11 cellular contexts compared by ENCODE assay signal in genomic region chr18:46899274-46899948, GRCh38. TPM values are rescaled to one million over a fixed set of nuclear protein-coding genes. Genes with fewer than 3 reads are reported as not detected.
A peak's percentile ranks its signal among the peaks of the same experiment; 100 is the strongest.
DNase-seq lines count a peak whose midpoint lies in the region; ATAC-seq and TF ChIP-seq lines count a peak whose summit lies in the region.
"Had no signal": no experiment of that assay in that cellular context is flagged by ENCODE, and none has a peak within 500 bp of the region (broad histone marks: within the 10 kb centered on the region; RNA-seq: fewer than 3 reads in every experiment).

No MANE protein-coding gene starts in this region.

- POLR2A ChIA-PET in HEK293T (lab: Yijun Ruan, JAX): interaction anchor here (1.6 kb wide), 1 partner anchor 18 kb away, joined by 6 read pairs; the partner anchor contains the start of genes KATNAL2 and PIAS2

- no peak for TF ChIP-seq EP300 in stomach (IDR thresholded peaks at IDR 0.05)

- CTCF ChIA-PET in HEK293T (lab: Yijun Ruan, JAX): no interaction called here

- no peak overlapping the region for H3K4me3 ChIP-seq in fibroblast of lung (replicated peaks in 1 of 4; ENCODE audit: control extremely low read depth in 1 of 4, insufficient read depth in 1 of 4, low read depth in 3 of 4, low read length in 4 of 4)
- H3K4me3 ChIP-seq in psoas muscle: no peak overlapping the region
- H3K4me3 ChIP-seq in stomach: no peak overlapping the region

- H3K27ac ChIP-seq in fibroblast of lung (ENCODE audit: insufficient read depth, low read length): no peak overlapping the region
- no peak overlapping the region for H3K27ac ChIP-seq in psoas muscle
- no peak overlapping the region for H3K27ac ChIP-seq in stomach

- no peaks in the 10 kb centered on the region for H4K20me1 ChIP-seq in fibroblast of lung (ENCODE audit: control insufficient read depth, extremely low read depth, insufficient read depth, low read length)

- peaks cover 2% of the 10 kb centered on the region for H3K79me2 ChIP-seq in fibroblast of lung (ENCODE audit: control insufficient read depth, insufficient read depth, low read length)

- no peak overlapping the region for H3K4me2 ChIP-seq in fibroblast of lung (ENCODE audit: extremely low read depth, insufficient read depth, low read length)

- in situ Hi-C loops in KBM-7 (cut with MboI; ENCODE audit: low pct_unique_long_range_greater_than_20kb, low sequenced_read_pairs): no loop called here

- no peak for TF ChIP-seq CTCF in fibroblast of lung (conservative IDR thresholded peaks at IDR 0.05 in 1 of 2, IDR thresholded peaks at IDR 0.05 in 1 of 2; ENCODE audit: low read depth in 1 of 2, low read length in 2 of 2)
- no peak for TF ChIP-seq CTCF in psoas muscle (IDR thresholded peaks at IDR 0.05)
- TF ChIP-seq CTCF in stomach (IDR thresholded peaks at IDR 0.05): no peak

- intact Hi-C loops in psoas muscle (cut with DNase I): no loop called here
- intact Hi-C loops in stomach (cut with DNase I; ENCODE audit: low total_unique reads): no loop called here

- no peak overlapping the region for H3K9ac ChIP-seq in fibroblast of lung (ENCODE audit: insufficient read depth, low read length)

- 52 to 75% (median 56%) methylated on average over 2 of the region's 2 CpGs for WGBS in psoas muscle, 3 donors
- WGBS in stomach, 5 donors: 53 to 65% (median 54%) methylated on average over 2 of the region's 2 CpGs

- H3K27me3 ChIP-seq in fibroblast of lung (ENCODE audit: control insufficient read depth, insufficient read depth, low read length) (no peaks in the 10 kb centered on the region), psoas muscle (ENCODE audit: insufficient read depth in 3 of 3, low read length in 2 of 3) (no peaks in the 10 kb centered on the region), stomach (no peaks in the 10 kb centered on the region)

- H3K36me3 ChIP-seq in fibroblast of lung (ENCODE audit: control insufficient read depth, insufficient read depth, low read length) (no peaks in the 10 kb centered on the region), psoas muscle (ENCODE audit: insufficient read depth in 1 of 2, low read depth in 1 of 2) (peaks cover 0 to 19% of the 10 kb centered on the region in 2 donors), stomach (peaks cover 0 to 7% (median 5%) of the 10 kb centered on the region in 4 donors)

- no peak for TF ChIP-seq POLR2A in stomach (IDR thresholded peaks at IDR 0.05)

- peak; percentile 13 to 19 for DNase-seq in fibroblast of lung (ENCODE audit: low read depth in 2 of 2)
- no peak for DNase-seq in psoas muscle
- DNase-seq in HEK293T (ENCODE audit: extremely low spot score): no peak
- DNase-seq in stomach: no peak
- DNase-seq in KBM-7: no peak
- DNase-seq: CD4-positive, CD25-positive, alpha-beta regulatory T cell; left ventricle myocardium superior; NCI-H526 treated with DMSO at 0.1 percent for 48 hours had no signal

- H2AFZ ChIP-seq in fibroblast of lung (ENCODE audit: low read length): no peak overlapping the region

- no peaks in the 10 kb centered on the region for H3K4me1 ChIP-seq in fibroblast of lung (ENCODE audit: control insufficient read depth, extremely low read depth, insufficient read depth, low read length)
- H3K4me1 ChIP-seq in psoas muscle: peaks cover 3% of the 10 kb centered on the region
- H3K4me1 ChIP-seq in stomach: peaks cover 0 to 10% (median 3%) of the 10 kb centered on the region in 4 donors

- peak; percentile 86 for ATAC-seq in GM18502 (IDR thresholded peaks at IDR 0.05; ENCODE audit: poor library complexity, unreplicated experiment)
- ATAC-seq in GM21526 (IDR thresholded peaks at IDR 0.05; ENCODE audit: low FRiP score, unreplicated experiment): peak; percentile 70
- peak; percentile 81 for ATAC-seq in HG03159 (IDR thresholded peaks at IDR 0.05; ENCODE audit: unreplicated experiment)
- ATAC-seq in psoas muscle: no peak
- ATAC-seq: left ventricle myocardium superior had no signal

- H3K9me3 ChIP-seq in fibroblast of lung (ENCODE audit: control insufficient read depth, insufficient read depth, low read depth, low read length): no peaks in the 10 kb centered on the region
- no peaks in the 10 kb centered on the region for H3K9me3 ChIP-seq in psoas muscle
- no peaks in the 10 kb centered on the region for H3K9me3 ChIP-seq in stomach

TF ChIP-seq in HEK293T, 16 proteins besides CTCF, POLR2A, EP300 and RAD21:
- TF ChIP-seq TARDBP (IDR thresholded peaks at IDR 0.05): no peak
- no peak for TF ChIP-seq BHLHE40 (IDR thresholded peaks at IDR 0.05; ENCODE audit: borderline replicate concordance)

RNA-seq across cellular contexts. Expression of gene PIAS2, which starts 17.9 kb away (rescaled TPM):
- total RNA-seq in fibroblast of lung: 12.8 and 14.4 TPM in 2 replicates
- polyA plus RNA-seq in fibroblast of lung: 22.1 and 23.1 TPM in 2 replicates
- polyA plus RNA-seq in fibroblast of lung (2012): 10.8 and 12.0 TPM in 2 replicates
- 23.8 and 25.3 TPM in 2 replicates for polyA minus RNA-seq in fibroblast of lung (ENCODE audit: low replicate concordance)
- 10 to 100 TPM; 44.8 to 66.7 (median 61.3) TPM for total RNA-seq in psoas muscle
- polyA plus RNA-seq in psoas muscle: 10 to 100 TPM in 1 of 3 donors, 1 to 10 TPM in 2; 5.5 to 20.3 (median 9.2) TPM
- total RNA-seq in stomach: 10 to 100 TPM; 18.2 to 83.4 (median 58.5) TPM
- 1 to 10 TPM; 3.4 to 5.2 (median 4.6) TPM for polyA plus RNA-seq in stomach

RNA-seq across cellular contexts. Expression of gene KATNAL2, which starts 18.0 kb away (rescaled TPM):
- total RNA-seq in fibroblast of lung: 3.8 and 4.6 TPM in 2 replicates
- 1.5 and 1.8 TPM in 2 replicates for polyA plus RNA-seq in fibroblast of lung
- 0.98 and 1.6 TPM in 2 replicates for polyA plus RNA-seq in fibroblast of lung (2012)
- polyA minus RNA-seq in fibroblast of lung (ENCODE audit: low replicate concordance): 1.3 TPM in 1 of 2 replicates, not detected in the other
- 1 to 10 TPM in 2 of 4 donors, under 1 TPM in 2; 0.21 to 1.7 (median 0.79) TPM for total RNA-seq in psoas muscle
- polyA plus RNA-seq in psoas muscle: under 1 TPM; 0.19 to 0.49 (median 0.24) TPM
- total RNA-seq in stomach: 10 to 100 TPM in 2 of 5 donors, 1 to 10 TPM in 1, under 1 TPM in 1, not detected in 1; 0.43 to 39.1 (median 7.9) TPM
- 1 to 10 TPM; 1.6 to 2.7 (median 2.5) TPM for polyA plus RNA-seq in stomach
- total RNA-seq: CD4-positive, CD25-positive, alpha-beta regulatory T cell had no signal

Comparison
In these comparisons a context has a peak if more than half of its experiments do, and no peak if none do; other contexts are left out.
1. ATAC-seq: peak in GM18502 (single experiment), GM21526 (single experiment) and HG03159 (single experiment); none in psoas muscle (0 of 4).
2. DNase-seq: peak in fibroblast of lung (2 of 2); none in psoas muscle (0 of 2), HEK293T (single experiment), stomach (single experiment) and KBM-7 (single experiment).